1 cellular context compared by ENCODE assay signal in genomic region chr17:409848-410673, GRCh38.
TF ChIP-seq lines count a peak whose summit lies in the region.

No MANE protein-coding gene starts in this region.

TF ChIP-seq in HEK293, 187 proteins besides CTCF, POLR2A, EP300 and RAD21 (continued from another document):
- TF ChIP-seq PRDM2 (tag by site-specific recombination; IDR thresholded peaks at IDR 0.05; ENCODE audit: borderline replicate concordance) (0 out of 2 replicates have a peak, but pooled peaks have one; percentile 32), PATZ1 (tag by site-specific recombination; IDR thresholded peaks at IDR 0.05) (peak; percentile 87), ZNF776 (tag by site-specific recombination; IDR thresholded peaks at IDR 0.05; ENCODE audit: borderline replicate concordance) (no peak), KLF9 (tag by site-specific recombination; IDR thresholded peaks at IDR 0.05; ENCODE audit: low read depth) (peak; percentile 53; the same call in 1 of the 2 replicates), ZSCAN30 (tag by site-specific recombination; IDR thresholded peaks at IDR 0.05) (no peak), INSM2 (tag by site-specific recombination; IDR thresholded peaks at IDR 0.05) (peak; percentile 99), REST (tag by site-specific recombination; IDR thresholded peaks at IDR 0.05) (peak; percentile 20; the same call in 1 of the 2 replicates), ZSCAN16 (tag by site-specific recombination; IDR thresholded peaks at IDR 0.05) (no peak), ZNF302 (tag by site-specific recombination; IDR thresholded peaks at IDR 0.05; ENCODE audit: low read depth) (no peak), KLF16 (tag by site-specific recombination; IDR thresholded peaks at IDR 0.05) (peak; percentile 84; the same call in 1 of the 2 replicates), ZBTB10 (tag by site-specific recombination; IDR thresholded peaks at IDR 0.05) (peak; percentile 90), ZXDB (tag by site-specific recombination; IDR thresholded peaks at IDR 0.05) (no peak), KLF7 (tag by site-specific recombination; IDR thresholded peaks at IDR 0.05; ENCODE audit: borderline replicate concordance) (no peak), YY1 (tag by site-specific recombination; IDR thresholded peaks at IDR 0.05) (no peak), ZIC2 (tag by site-specific recombination; IDR thresholded peaks at IDR 0.05) (peak; percentile 87), GLIS2 (tag by site-specific recombination; IDR thresholded peaks at IDR 0.05) (peak; percentile 96), ZBTB8A (tag by site-specific recombination; IDR thresholded peaks at IDR 0.05) (peak; percentile 72), GFI1B (tag by site-specific recombination; IDR thresholded peaks at IDR 0.05) (no peak)
